Comparison of ENCODE assay signal across 18 cellular contexts in genomic region chr1:84855168-84855567, GRCh38. TPM values are rescaled to one million over a fixed set of nuclear protein-coding genes. Genes with fewer than 3 reads are reported as not detected.
DNase-seq lines count a peak whose midpoint lies in the region; ATAC-seq and TF ChIP-seq lines count a peak whose summit lies in the region.
"Had no signal": no experiment of that assay in that cellular context is flagged by ENCODE, and none has a peak within 500 bp of the region (broad histone marks: within the 10 kb centered on the region; RNA-seq: fewer than 3 reads in every experiment).

No MANE protein-coding gene starts in this region.

- no peaks in the 10 kb centered on the region for H3K27me3 ChIP-seq in CD4-positive, CD25-positive, alpha-beta regulatory T cell (ENCODE audit: control insufficient read depth, insufficient read depth, low read length)
- H3K27me3 ChIP-seq in foreskin keratinocyte = no peaks in the 10 kb centered on the region
- H3K27me3 ChIP-seq: adrenal gland had no signal

- H3K9me3 Mint-ChIP-seq in CD4-positive, CD25-positive, alpha-beta regulatory T cell = no peaks in the 10 kb centered on the region
- H3K9me3 Mint-ChIP-seq in activated naive CD8-positive, alpha-beta T cell treated with anti-CD3 and anti-CD28 coated beads for 36 hours = peaks cover 3% of the 10 kb centered on the region

- peaks cover 13% of the 10 kb centered on the region for H3K4me1 ChIP-seq in CD4-positive, CD25-positive, alpha-beta regulatory T cell (ENCODE audit: control insufficient read depth, insufficient read depth, low read length, poor library complexity, severe bottlenecking)
- peaks cover 28% of the 10 kb centered on the region for H3K4me1 ChIP-seq in foreskin keratinocyte
- H3K4me1 ChIP-seq: HAP-1 had no signal

- H3K4me3 Mint-ChIP-seq in CD4-positive, CD25-positive, alpha-beta regulatory T cell = no peak overlapping the region
- no peak overlapping the region for H3K4me3 Mint-ChIP-seq in activated naive CD8-positive, alpha-beta T cell treated with anti-CD3 and anti-CD28 coated beads for 36 hours

- H3K36me3 ChIP-seq in CD4-positive, CD25-positive, alpha-beta regulatory T cell (ENCODE audit: control insufficient read depth, insufficient read depth, low read length) = no peaks in the 10 kb centered on the region
- H3K36me3 ChIP-seq: adrenal gland had no signal

- peaks cover under 1% of the 10 kb centered on the region for H3K27me3 Mint-ChIP-seq in CD4-positive, CD25-positive, alpha-beta regulatory T cell
- H3K27me3 Mint-ChIP-seq in activated naive CD8-positive, alpha-beta T cell treated with anti-CD3 and anti-CD28 coated beads for 36 hours = no peaks in the 10 kb centered on the region

- H3K36me3 Mint-ChIP-seq in CD4-positive, CD25-positive, alpha-beta regulatory T cell = no peaks in the 10 kb centered on the region
- H3K36me3 Mint-ChIP-seq in activated naive CD8-positive, alpha-beta T cell treated with anti-CD3 and anti-CD28 coated beads for 36 hours = peaks cover 10% of the 10 kb centered on the region

- no peak for DNase-seq in CD4-positive, CD25-positive, alpha-beta regulatory T cell
- DNase-seq in EL (peak; percentile 17), foreskin keratinocyte (peak in 1 of 2 donors; percentile 54), NCI-H1092 treated with DMSO at 0.1 percent for 48 hours (lab: John Stamatoyannopoulos, UW) (no peak)
- no peak for DNase-seq in activated naive CD8-positive, alpha-beta T cell treated with anti-CD3 and anti-CD28 coated beads for 36 hours
- DNase-seq in activated CD4-positive, CD25-positive, alpha-beta regulatory T cell treated with anti-CD3 and anti-CD28 coated beads, Interleukin-2, amount 50 U/mL, for 72 hours = no peak
- DNase-seq: adrenal gland, NCI-H2029, NCI-H748 treated with DMSO at 0.1 percent for 48 hours, nucleus accumbens, substantia nigra had no signal

- no peaks in the 10 kb centered on the region for H3K9me3 ChIP-seq in CD4-positive, CD25-positive, alpha-beta regulatory T cell (ENCODE audit: control insufficient read depth in 2 of 2, low read length in 2 of 2)
- H3K9me3 ChIP-seq: adrenal gland, HAP-1 had no signal

- TF ChIP-seq CTCF in foreskin keratinocyte (conservative IDR thresholded peaks at IDR 0.05) = no peak

- ATAC-seq in CD4-positive, CD25-positive, alpha-beta regulatory T cell (ENCODE audit: low read depth in 2 of 2) = no peak
- ATAC-seq in foreskin keratinocyte (peak; percentile 29), GM19324 (IDR thresholded peaks at IDR 0.05; ENCODE audit: low FRiP score, unreplicated experiment) (no peak), GM21515 (IDR thresholded peaks at IDR 0.05; ENCODE audit: unreplicated experiment) (no peak)

- H3K4me3 ChIP-seq in CD4-positive, CD25-positive, alpha-beta regulatory T cell (ENCODE audit: low read depth, low read length) = no peak overlapping the region
- H3K4me3 ChIP-seq: adrenal gland, coronary artery, HAP-1, skin epidermis had no signal

- peaks cover 11 to 30% (median 23%) of the 10 kb centered on the region in 4 donors for H3K4me1 Mint-ChIP-seq in CD4-positive, CD25-positive, alpha-beta regulatory T cell
- H3K4me1 Mint-ChIP-seq in activated naive CD8-positive, alpha-beta T cell treated with anti-CD3 and anti-CD28 coated beads for 36 hours = peaks cover 50% of the 10 kb centered on the region

- no peak overlapping the region for H3K27ac ChIP-seq in CD4-positive, CD25-positive, alpha-beta regulatory T cell (ENCODE audit: insufficient read depth, low read length, poor library complexity, severe bottlenecking)
- H3K27ac ChIP-seq in foreskin keratinocyte = peak overlapping the region; percentile 22
- H3K27ac ChIP-seq: adrenal gland, coronary artery, HL-60 had no signal

- peak overlapping the region in 2 of 3 donors; percentile 34 to 41 for H3K27ac Mint-ChIP-seq in CD4-positive, CD25-positive, alpha-beta regulatory T cell
- H3K27ac Mint-ChIP-seq in activated naive CD8-positive, alpha-beta T cell treated with anti-CD3 and anti-CD28 coated beads for 36 hours = peak overlapping the region; percentile 32

RNA-seq across cellular contexts. Expression of gene LPAR3, which starts 37.8 kb away (rescaled TPM):
- 0.32 TPM for total RNA-seq in CD4-positive, CD25-positive, alpha-beta regulatory T cell
- not detected for polyA plus RNA-seq in CD4-positive, CD25-positive, alpha-beta regulatory T cell
- total RNA-seq in activated naive CD8-positive, alpha-beta T cell treated with anti-CD3 and anti-CD28 coated beads for 36 hours = 1 to 10 TPM; 1.1 to 1.4 TPM
- 25.9 and 32.3 TPM in 2 replicates for total RNA-seq in foreskin keratinocyte
- 11.2 and 12.8 TPM in 2 replicates for polyA plus RNA-seq in foreskin keratinocyte
- total RNA-seq: mesenteric fat pad had no signal

Comparison
In these comparisons a context has a peak if more than half of its experiments do, and no peak if none do; other contexts are left out.
1. RNA of gene LPAR3, which starts 37.8 kb away (total RNA-seq): 25.9 to 32.3 TPM in foreskin keratinocyte; 1.1 to 1.4 TPM in activated naive CD8-positive, alpha-beta T cell treated with anti-CD3 and anti-CD28 coated beads for 36 hours and 0.32 TPM in CD4-positive, CD25-positive, alpha-beta regulatory T cell (single experiment); every median in the first group is over 10 times any median in the second.